10 cellular contexts compared by ENCODE assay signal in the genomic region with DNA sequence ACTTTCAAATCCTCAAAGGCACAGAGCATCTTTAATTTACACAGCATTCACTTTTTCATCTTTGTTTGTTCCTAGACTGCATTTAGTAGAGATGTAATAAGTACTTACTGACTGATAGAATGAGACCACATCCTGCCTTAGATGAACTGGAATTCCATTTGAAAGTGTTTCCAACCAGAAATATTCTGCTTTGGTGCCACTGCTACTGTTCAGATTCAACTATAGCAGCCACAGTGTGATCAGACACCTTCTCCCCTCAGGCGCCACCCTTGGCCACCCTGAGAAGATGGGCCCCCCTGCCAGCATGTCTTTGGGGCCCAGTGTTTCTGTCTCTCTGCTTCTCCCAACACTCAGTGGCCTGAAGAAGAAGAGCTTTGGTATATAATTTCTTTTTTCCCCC.
DNase-seq lines count a peak whose midpoint lies in the region; ATAC-seq, FAIRE-seq and TF ChIP-seq lines count a peak whose summit lies in the region.
"Had no signal": no experiment of that assay in that cellular context is flagged by ENCODE, and none has a peak within 500 bp of the region (broad histone marks: within the 10 kb centered on the region; RNA-seq: fewer than 3 reads in every experiment).

No MANE protein-coding gene starts in this region.

- H2BK15ac ChIP-seq in mesenchymal stem cell (ENCODE audit: low read depth, poor library complexity, severe bottlenecking) = no peak overlapping the region

- in situ Hi-C loops in HepG2 (cut with HindIII; ENCODE audit: extremely low pct_ligation_motif_present, low pct_unique_long_range_greater_than_20kb) = no loop called here

- peak overlapping the region in 2 of 3 donors; percentile 9 to 15 for H3K27ac ChIP-seq in right lobe of liver
- H3K27ac ChIP-seq in HepG2 (ENCODE audit: extremely low read length, insufficient read depth, low read length) = no peak overlapping the region
- peak overlapping the region; percentile 80 for H3K27ac ChIP-seq in SK-N-MC
- H3K27ac ChIP-seq in mesenchymal stem cell (ENCODE audit: low read length, poor library complexity, severe bottlenecking) = no peak overlapping the region
- peak overlapping the region; percentile 44 for H3K27ac ChIP-seq in vagina

- no peak for TF ChIP-seq RAD21 in HepG2 (CRISPR knock-in tag; IDR thresholded peaks at IDR 0.05)

- no peak overlapping the region for H2AK5ac ChIP-seq in mesenchymal stem cell (ENCODE audit: low read length, severe bottlenecking)

- H3K4me2 ChIP-seq in HepG2 (ENCODE audit: low read depth, low read length) (no peak overlapping the region), mesenchymal stem cell (ENCODE audit: low read length, poor library complexity, severe bottlenecking) (no peak overlapping the region)

- no peak overlapping the region for H2BK120ac ChIP-seq in mesenchymal stem cell (ENCODE audit: low read depth, low read length)

- ATAC-seq in right lobe of liver (no peak), HepG2 (no peak), GM21367 (IDR thresholded peaks at IDR 0.05; ENCODE audit: unreplicated experiment) (no peak), GM18520 (IDR thresholded peaks at IDR 0.05; ENCODE audit: unreplicated experiment) (no peak)

- CTCF ChIA-PET in HepG2 (lab: Yijun Ruan, JAX; ENCODE audit: low intra/inter-chr PET ratio, low total read pairs) = no interaction called here
- CTCF ChIA-PET in activated CD4-positive, alpha-beta memory T cell treated with anti-CD3 and anti-CD28 coated beads, Interleukin-2, amount 10 ng/mL, durations not matched to agents 7 days and 5 days (lab: Charles Lee) = no interaction called here

- no peak overlapping the region for H4K8ac ChIP-seq in mesenchymal stem cell (ENCODE audit: low read length)

- FAIRE-seq in HepG2 (lab: Jason Lieb, UNC) = no peak

- H3K9me3 Mint-ChIP-seq in activated CD4-positive, alpha-beta memory T cell treated with anti-CD3 and anti-CD28 coated beads, Interleukin-2, amount 10 ng/mL, durations not matched to agents 7 days and 5 days = no peaks in the 10 kb centered on the region

- no peaks in the 10 kb centered on the region for H3K79me1 ChIP-seq in mesenchymal stem cell (replicated peaks; ENCODE audit: low read length, poor library complexity, severe bottlenecking)

- peak overlapping the region; percentile 9 to 83 for H3K18ac ChIP-seq in mesenchymal stem cell (ENCODE audit: low read depth in 1 of 2, low read length in 2 of 2)

- peak overlapping the region; percentile 56 for H4K91ac ChIP-seq in mesenchymal stem cell (ENCODE audit: low read length)

- peak overlapping the region in 1 of 2 experiments; percentile 21 for H3K4ac ChIP-seq in mesenchymal stem cell (ENCODE audit: low read depth in 1 of 2, low read length in 2 of 2)

- TF ChIP-seq CTCF in right lobe of liver (IDR thresholded peaks at IDR 0.05) = no peak
- no peak for TF ChIP-seq CTCF in HepG2 (CRISPR knock-in tag; IDR thresholded peaks at IDR 0.05)
- no peak for TF ChIP-seq CTCF in vagina (IDR thresholded peaks at IDR 0.05)

- no peak overlapping the region for H3K14ac ChIP-seq in mesenchymal stem cell (ENCODE audit: low read length in 2 of 2)

- H3K23ac ChIP-seq in mesenchymal stem cell (ENCODE audit: low read length in 2 of 2) = no peak overlapping the region

- H3K9me3 ChIP-seq in right lobe of liver (no peaks in the 10 kb centered on the region), HepG2 (ENCODE audit: low read length) (no peaks in the 10 kb centered on the region), SK-N-MC (ENCODE audit: low read depth, low read length) (no peaks in the 10 kb centered on the region), mesenchymal stem cell (ENCODE audit: control insufficient read depth, low read length) (no peaks in the 10 kb centered on the region), vagina (no peaks in the 10 kb centered on the region)
- H3K9me3 ChIP-seq: prostate gland had no signal

- H4K20me1 ChIP-seq in HepG2 (ENCODE audit: insufficient read depth, low read length) = no peaks in the 10 kb centered on the region

- no peak for TF ChIP-seq EP300 in HepG2 (IDR thresholded peaks at IDR 0.05; ENCODE audit: low read depth in 2 of 2, low read length in 2 of 2)
- TF ChIP-seq EP300 in HepG2 (CRISPR knock-in tag; IDR thresholded peaks at IDR 0.05; ENCODE audit: borderline replicate concordance) = no peak

- no peak overlapping the region for H2BK5ac ChIP-seq in mesenchymal stem cell (ENCODE audit: low read depth, low read length, poor library complexity, severe bottlenecking)

- H3K27ac Mint-ChIP-seq in activated CD4-positive, alpha-beta memory T cell treated with anti-CD3 and anti-CD28 coated beads, Interleukin-2, amount 10 ng/mL, durations not matched to agents 7 days and 5 days = no peak overlapping the region

- no peak overlapping the region for H2AFZ ChIP-seq in HepG2 (ENCODE audit: low read length)
- no peak overlapping the region for H2AFZ ChIP-seq in mesenchymal stem cell (ENCODE audit: low read depth, low read length)

- H2BK12ac ChIP-seq in mesenchymal stem cell (ENCODE audit: low read length in 2 of 2) = peak overlapping the region; percentile 25 to 87

- no peaks in the 10 kb centered on the region for H3K36me3 Mint-ChIP-seq in activated CD4-positive, alpha-beta memory T cell treated with anti-CD3 and anti-CD28 coated beads, Interleukin-2, amount 10 ng/mL, durations not matched to agents 7 days and 5 days (ENCODE audit: low read depth)

- no peaks in the 10 kb centered on the region for H3K27me3 Mint-ChIP-seq in activated CD4-positive, alpha-beta memory T cell treated with anti-CD3 and anti-CD28 coated beads, Interleukin-2, amount 10 ng/mL, durations not matched to agents 7 days and 5 days

- TF ChIP-seq POLR2A in right lobe of liver (IDR thresholded peaks at IDR 0.05) = no peak
- TF ChIP-seq POLR2A in HepG2 (IDR thresholded peaks at IDR 0.05; ENCODE audit: insufficient read depth in 1 of 2, low read depth in 2 of 2, low read length in 2 of 2) = no peak
- TF ChIP-seq POLR2A in vagina (IDR thresholded peaks at IDR 0.05) = no peak

- peaks cover 33% of the 10 kb centered on the region for H3K4me1 Mint-ChIP-seq in activated CD4-positive, alpha-beta memory T cell treated with anti-CD3 and anti-CD28 coated beads, Interleukin-2, amount 10 ng/mL, durations not matched to agents 7 days and 5 days

- DNase-seq in right lobe of liver (no peak), HepG2 (ENCODE audit: low spot score) (no peak), SK-N-MC (ENCODE audit: low read depth, low spot score) (no peak), mesenchymal stem cell (peak; percentile 49), vagina (ENCODE audit: extremely low spot score in 2 of 2) (peak in 1 of 2 donors; percentile 67)
- no peak for DNase-seq in activated CD4-positive, alpha-beta memory T cell treated with anti-CD3 and anti-CD28 coated beads, Interleukin-2, amount 10 ng/mL, durations not matched to agents 7 days and 5 days
- DNase-seq: Kasumi-1 had no signal

- 100% methylated on average over 1 of the region's 1 CpG for WGBS in right lobe of liver (ENCODE audit: insufficient coverage, low coverage, low lambda C conversion rate, missing lambda C conversion rate)
- 100% methylated on average over 1 of the region's 1 CpG for WGBS in HepG2 (ENCODE audit: low lambda C conversion rate)
- WGBS in mesenchymal stem cell = 80% methylated on average over 1 of the region's 1 CpG

- H3K4me3 ChIP-seq in right lobe of liver (no peak overlapping the region), HepG2 (replicated peaks in 1 of 3; ENCODE audit: insufficient read depth in 1 of 3, low read depth in 2 of 3, low read length in 3 of 3) (no peak overlapping the region), SK-N-MC (peak overlapping the region; percentile 5; the same call in 1 of the 2 replicates), mesenchymal stem cell (ENCODE audit: insufficient read depth in 1 of 2, low read depth in 1 of 2, low read length in 2 of 2) (no peak overlapping the region), vagina (no peak overlapping the region)
- H3K4me3 ChIP-seq: prostate gland had no signal

- H3K4me3 Mint-ChIP-seq in activated CD4-positive, alpha-beta memory T cell treated with anti-CD3 and anti-CD28 coated beads, Interleukin-2, amount 10 ng/mL, durations not matched to agents 7 days and 5 days = no peak overlapping the region

- intact Hi-C loops in right lobe of liver (cut with DNase I) (no loop called here), HepG2 (cut with micrococcal nuclease; ENCODE audit: unreplicated experiment) (no loop called here), vagina (cut with DNase I) (no loop called here)

- POLR2A ChIA-PET in HepG2 (lab: Yijun Ruan, JAX) = no interaction called here
- POLR2A ChIA-PET in activated CD4-positive, alpha-beta memory T cell treated with anti-CD3 and anti-CD28 coated beads, Interleukin-2, amount 10 ng/mL, durations not matched to agents 7 days and 5 days (lab: Charles Lee) = no interaction called here

- H3K36me3 ChIP-seq in right lobe of liver (no peaks in the 10 kb centered on the region), HepG2 (replicated peaks in 1 of 2; ENCODE audit: control insufficient read depth in 1 of 2, insufficient read depth in 2 of 2, low read length in 2 of 2) (no peaks in the 10 kb centered on the region), SK-N-MC (ENCODE audit: insufficient read depth, low read length) (no peaks in the 10 kb centered on the region), mesenchymal stem cell (ENCODE audit: control insufficient read depth in 1 of 2, insufficient read depth in 2 of 2, low read depth in 1 of 2, low read length in 2 of 2) (no peaks in the 10 kb centered on the region), vagina (no peaks in the 10 kb centered on the region)
- H3K36me3 ChIP-seq: prostate gland had no signal

- H3K4me1 ChIP-seq in right lobe of liver (no peaks in the 10 kb centered on the region), HepG2 (ENCODE audit: insufficient read depth, low read length) (0 out of 2 replicates have a peak, but pooled peaks cover 19% of the 10 kb centered on the region), mesenchymal stem cell (ENCODE audit: control insufficient read depth, insufficient read depth, low read depth, low read length) (no peaks in the 10 kb centered on the region), vagina (peaks cover 57% of the 10 kb centered on the region)
- H3K4me1 ChIP-seq: prostate gland had no signal

- no peaks in the 10 kb centered on the region for H3K27me3 ChIP-seq in right lobe of liver
- no peaks in the 10 kb centered on the region for H3K27me3 ChIP-seq in HepG2 (ENCODE audit: control insufficient read depth in 1 of 2, insufficient read depth in 2 of 2, low read length in 2 of 2)
- no peaks in the 10 kb centered on the region for H3K27me3 ChIP-seq in mesenchymal stem cell (ENCODE audit: control insufficient read depth in 1 of 2, insufficient read depth in 1 of 2, low read length in 2 of 2)
- H3K27me3 ChIP-seq in vagina = no peaks in the 10 kb centered on the region

- H3K9ac ChIP-seq in HepG2 (ENCODE audit: insufficient read depth, low read depth, low read length) = no peak overlapping the region
- no peak overlapping the region for H3K9ac ChIP-seq in SK-N-MC (ENCODE audit: insufficient read length)
- no peak overlapping the region for H3K9ac ChIP-seq in mesenchymal stem cell (ENCODE audit: low read length)

- H3K79me2 ChIP-seq in HepG2 (ENCODE audit: insufficient read depth, low read length) = no peaks in the 10 kb centered on the region

- no TSS peak for BruUV-seq in HepG2 (replicated peaks; lab: Mats Ljungman, UMichigan)

TF ChIP-seq in HepG2, 621 proteins besides CTCF, POLR2A, EP300 and RAD21 (continues in another document):
- no peak for TF ChIP-seq ATF7-NPFF (CRISPR knock-in tag; IDR thresholded peaks at IDR 0.05; ENCODE audit: low read depth)

Comparison
In these comparisons a context has a peak if more than half of its experiments do, and no peak if none do; other contexts are left out.
1. H3K27ac ChIP-seq: peak in right lobe of liver (2 of 3), SK-N-MC (single experiment) and vagina (single experiment); none in HepG2 (single experiment) and mesenchymal stem cell (single experiment).